17 cellular contexts compared by ENCODE assay signal in genomic region chr14:92635896-92636295, GRCh38.
"Had no signal": no experiment of that assay in that cellular context is flagged by ENCODE, and none has a peak within 500 bp of the region (broad histone marks: within the 10 kb centered on the region; RNA-seq: fewer than 3 reads in every experiment).

No MANE protein-coding gene starts in this region.

- H3K27ac Mint-ChIP-seq: activated T-helper 1 cell treated with anti-CD3 and anti-CD28 coated beads, Interleukin-12 subunit alpha, Interleukin-12 subunit beta, Interleukin-2, Interleukin-4 antibody, amounts not matched to agents 30 ng/mL and 10 ng/mL and 1 ng/mL, durations not matched to agents 14 hours and 24 hours and 36 hours; endodermal cell; memory B cell; stimulated activated naive CD8-positive, alpha-beta T cell treated with anti-CD3 and anti-CD28 coated beads, Interleukin-15, amount 100 ng/mL, for 72 hours; T-helper 2 cell treated with Interferon-gamma antibody and Interleukin-4, amounts not matched to agents 5 μg/mL and 100 μg/mL, for 36 hours had no signal

- ATAC-seq: gastroesophageal sphincter; heart left ventricle; left cardiac atrium; stimulated activated naive CD8-positive, alpha-beta T cell treated with anti-CD3 and anti-CD28 coated beads, Interleukin-15, amount 100 ng/mL, for 72 hours; T-cell had no signal

- H3K27ac ChIP-seq: gastroesophageal sphincter, heart left ventricle, tibial artery had no signal

- H3K4me3 ChIP-seq: gastroesophageal sphincter, heart left ventricle, sigmoid colon, smooth muscle cell, tibial artery had no signal

- H3K36me3 ChIP-seq: gastroesophageal sphincter, heart left ventricle, sigmoid colon, tibial artery had no signal

- H3K4me1 Mint-ChIP-seq: endodermal cell had no signal

- H3K36me3 Mint-ChIP-seq: T-cell had no signal

- H3K9me3 ChIP-seq: gastroesophageal sphincter, heart left ventricle, sigmoid colon, tibial artery had no signal

- H3K27me3 Mint-ChIP-seq: memory B cell; stimulated activated naive CD8-positive, alpha-beta T cell treated with anti-CD3 and anti-CD28 coated beads, Interleukin-15, amount 100 ng/mL, for 72 hours; T-cell had no signal

- H3K4me3 Mint-ChIP-seq: activated T-helper 1 cell treated with anti-CD3 and anti-CD28 coated beads, Interleukin-12 subunit alpha, Interleukin-12 subunit beta, Interleukin-2, Interleukin-4 antibody, amounts not matched to agents 30 ng/mL and 10 ng/mL and 1 ng/mL, durations not matched to agents 14 hours and 24 hours and 36 hours; endodermal cell; memory B cell; stimulated activated naive CD8-positive, alpha-beta T cell treated with anti-CD3 and anti-CD28 coated beads, Interleukin-15, amount 100 ng/mL, for 72 hours; T-cell; T-helper 2 cell treated with Interferon-gamma antibody and Interleukin-4, amounts not matched to agents 5 μg/mL and 100 μg/mL, for 36 hours had no signal

- DNase-seq: activated CD4-positive, alpha-beta T cell treated with anti-CD3 and anti-CD28 coated beads for 1 hour; activated gamma-delta T cell treated with Interleukin-2 at 50 U/mL for 16 hours; cortex of kidney; endodermal cell; heart left ventricle; islet precursor cell; left cardiac atrium; sigmoid colon; stimulated activated CD4-positive, alpha-beta T cell treated with anti-CD3 and anti-CD28 coated beads, Interleukin-4, amount 100 ng/mL, for 1 hour; stimulated activated naive CD8-positive, alpha-beta T cell treated with anti-CD3 and anti-CD28 coated beads, Interleukin-15, amount 100 ng/mL, for 72 hours; tibial artery had no signal

- H3K4me2 ChIP-seq: smooth muscle cell had no signal

- H3K27me3 ChIP-seq: gastroesophageal sphincter, heart left ventricle, sigmoid colon, tibial artery had no signal

- H3K9me3 Mint-ChIP-seq: activated T-helper 1 cell treated with anti-CD3 and anti-CD28 coated beads, Interleukin-12 subunit alpha, Interleukin-12 subunit beta, Interleukin-2, Interleukin-4 antibody, amounts not matched to agents 30 ng/mL and 10 ng/mL and 1 ng/mL, durations not matched to agents 14 hours and 24 hours and 36 hours; endodermal cell; memory B cell; stimulated activated naive CD8-positive, alpha-beta T cell treated with anti-CD3 and anti-CD28 coated beads, Interleukin-15, amount 100 ng/mL, for 72 hours; T-cell; T-helper 2 cell treated with Interferon-gamma antibody and Interleukin-4, amounts not matched to agents 5 μg/mL and 100 μg/mL, for 36 hours had no signal
